ENCODE assay signal across 1 cellular context in genomic region chr17:38463451-38463858, GRCh38.
TF ChIP-seq lines count a peak whose summit lies in the region.

No MANE protein-coding gene starts in this region.

TF ChIP-seq in HEK293, 187 proteins besides CTCF, POLR2A, EP300 and RAD21 (continued from another document):
- no peak for TF ChIP-seq ZSCAN18 (tag by site-specific recombination; IDR thresholded peaks at IDR 0.05)
